Comparison of ENCODE assay signal across 22 cellular contexts in genomic region chr16:75114179-75114945, GRCh38. TPM values are rescaled to one million over a fixed set of nuclear protein-coding genes. Genes with fewer than 3 reads are reported as not detected.
"Had no signal": no experiment of that assay in that cellular context is flagged by ENCODE, and none has a peak within 500 bp of the region (broad histone marks: within the 10 kb centered on the region; RNA-seq: fewer than 3 reads in every experiment).

No MANE protein-coding gene starts in this region.

- H3K4me3 Mint-ChIP-seq: activated CD4-positive, alpha-beta T cell treated with anti-CD3 and anti-CD28 coated beads, Interleukin-2, amount 10 ng/mL, durations not matched to agents 7 days and 5 days; activated T-helper 17 cell treated with anti-CD3 and anti-CD28 coated beads, Interleukin-2, amount 50 U/mL, for 72 hours; central memory CD8-positive, alpha-beta T cell; naive B cell had no signal

- H3K27ac ChIP-seq: adrenal gland, hepatocyte, suprapubic skin, upper lobe of left lung had no signal

- H3K27me3 Mint-ChIP-seq: activated CD4-positive, alpha-beta T cell treated with anti-CD3 and anti-CD28 coated beads, Interleukin-2, amount 10 ng/mL, durations not matched to agents 7 days and 5 days; activated T-helper 17 cell treated with anti-CD3 and anti-CD28 coated beads, Interleukin-2, amount 50 U/mL, for 72 hours; progenitor cell of endocrine pancreas had no signal

- ATAC-seq: activated T-helper 17 cell treated with anti-CD3 and anti-CD28 coated beads, Interleukin-2, amount 50 U/mL, for 72 hours; sciatic nerve; stimulated activated naive CD8-positive, alpha-beta T cell treated with anti-CD3 and anti-CD28 coated beads, Interleukin-15, Interleukin-2, amounts not matched to agents 100 U/mL and 50 U/mL, for 24 hours had no signal

- H3K27ac Mint-ChIP-seq: activated CD4-positive, alpha-beta T cell treated with anti-CD3 and anti-CD28 coated beads, Interleukin-2, amount 10 ng/mL, durations not matched to agents 7 days and 5 days; activated T-helper 17 cell treated with anti-CD3 and anti-CD28 coated beads, Interleukin-2, amount 50 U/mL, for 72 hours; naive B cell; progenitor cell of endocrine pancreas had no signal

- H3K9me3 ChIP-seq: adrenal gland, suprapubic skin, upper lobe of left lung had no signal

- H3K9me3 Mint-ChIP-seq: activated CD4-positive, alpha-beta T cell treated with anti-CD3 and anti-CD28 coated beads, Interleukin-2, amount 10 ng/mL, durations not matched to agents 7 days and 5 days; activated T-helper 17 cell treated with anti-CD3 and anti-CD28 coated beads, Interleukin-2, amount 50 U/mL, for 72 hours; central memory CD8-positive, alpha-beta T cell; naive B cell had no signal

- H3K36me3 ChIP-seq: adrenal gland, suprapubic skin had no signal

- H3K36me3 Mint-ChIP-seq: naive B cell had no signal

- H3K27me3 ChIP-seq: adrenal gland, hepatocyte, suprapubic skin, upper lobe of left lung had no signal

- DNase-seq: activated CD4-positive, alpha-beta T cell treated with anti-CD3 and anti-CD28 coated beads, Interleukin-2, amount 10 ng/mL, durations not matched to agents 7 days and 5 days; activated CD4-positive, CD25-positive, alpha-beta regulatory T cell; activated naive CD4-positive, alpha-beta T cell treated with anti-CD3 and anti-CD28 coated beads, Interleukin-2, amount 50 U/mL, for 16 hours; activated T-cell treated with anti-CD3 and anti-CD28 coated beads for 4 hours; cortex of kidney; effector CD8-positive, alpha-beta T cell; naive B cell; stimulated activated CD4-positive, alpha-beta T cell treated with anti-CD3 and anti-CD28 coated beads, Interleukin-12 subunit alpha, Interleukin-12 subunit beta, amount 100 ng/mL, for 4 hours; stimulated activated CD4-positive, alpha-beta T cell treated with anti-CD3 and anti-CD28 coated beads, Interleukin-2, amount 100 ng/mL, for 48 hours; stimulated activated CD8-positive, alpha-beta memory T cell treated with anti-CD3 and anti-CD28 coated beads, Interleukin-4, amount 100 ng/mL, for 48 hours; stimulated activated naive CD8-positive, alpha-beta T cell treated with anti-CD3 and anti-CD28 coated beads, Interleukin-15, Interleukin-2, amounts not matched to agents 100 U/mL and 50 U/mL, for 24 hours had no signal

- H3K4me3 ChIP-seq: adrenal gland, hepatocyte, lung, suprapubic skin, upper lobe of left lung had no signal

RNA-seq across cellular contexts. Expression of gene LDHD, which starts 2.2 kb away (rescaled TPM):
- total RNA-seq: activated CD8-positive, alpha-beta memory T cell treated with anti-CD3 and anti-CD28 coated beads for 36 hours; kidney epithelial cell had no signal
